ENCODE assay signal across 11 cellular contexts in genomic region chr1:204320413-204320812, GRCh38. TPM values are rescaled to one million over a fixed set of nuclear protein-coding genes. Genes with fewer than 3 reads are reported as not detected.
DNase-seq lines count a peak whose midpoint lies in the region; ATAC-seq, FAIRE-seq and TF ChIP-seq lines count a peak whose summit lies in the region.
"Had no signal": no experiment of that assay in that cellular context is flagged by ENCODE, and none has a peak within 500 bp of the region (broad histone marks: within the 10 kb centered on the region; RNA-seq: fewer than 3 reads in every experiment).

No MANE protein-coding gene starts in this region.

- no peaks in the 10 kb centered on the region for H3K79me2 ChIP-seq in keratinocyte (ENCODE audit: control insufficient read depth, insufficient read depth, low read length)

- H3K4me1 ChIP-seq in keratinocyte (ENCODE audit: control insufficient read depth, extremely low read depth, insufficient read depth, low read length): peaks cover 40% of the 10 kb centered on the region

- H3K9me3 ChIP-seq in keratinocyte (ENCODE audit: control insufficient read depth, low read depth, low read length): no peaks in the 10 kb centered on the region

- no peak for ATAC-seq in GM18861 (IDR thresholded peaks at IDR 0.05; ENCODE audit: unreplicated experiment)
- no peak for ATAC-seq in GM19467 (IDR thresholded peaks at IDR 0.05; ENCODE audit: unreplicated experiment)

- no peaks in the 10 kb centered on the region for H3K36me3 ChIP-seq in keratinocyte (ENCODE audit: control insufficient read depth in 2 of 2, extremely low read depth in 1 of 2, insufficient read depth in 2 of 2, low read length in 2 of 2)

- H3K27ac ChIP-seq in angular gyrus (ENCODE audit: low read depth, low read length) (peak overlapping the region; percentile 75), keratinocyte (ENCODE audit: control insufficient read depth, insufficient read depth, low read length) (peak overlapping the region; percentile 64)

- TF ChIP-seq CTCF in keratinocyte (optimal IDR thresholded peaks at IDR 0.05 in 1 of 3, IDR thresholded peaks at IDR 0.05 in 1 of 3, conservative IDR thresholded peaks at IDR 0.05 in 1 of 3; ENCODE audit: extremely low read depth in 1 of 3, insufficient read depth in 2 of 3, low read length in 3 of 3): no peak

- H3K27me3 ChIP-seq in keratinocyte (ENCODE audit: control insufficient read depth, extremely low read depth, insufficient read depth, low read length): no peaks in the 10 kb centered on the region

- H2AFZ ChIP-seq in keratinocyte (ENCODE audit: control insufficient read depth, low read length): no peak overlapping the region

- peak overlapping the region; percentile 40 for H3K4me2 ChIP-seq in keratinocyte (ENCODE audit: control insufficient read depth, extremely low read depth, insufficient read depth, low read depth, low read length)

- FAIRE-seq in keratinocyte (lab: Jason Lieb, UNC): peak; percentile 46
- FAIRE-seq: islet of Langerhans had no signal

- H4K20me1 ChIP-seq in keratinocyte (ENCODE audit: control insufficient read depth, extremely low read depth, insufficient read depth, low read length): no peaks in the 10 kb centered on the region

- no peaks in the 10 kb centered on the region for H3K9me1 ChIP-seq in keratinocyte (ENCODE audit: control insufficient read depth, extremely low read depth, insufficient read depth, low read length)

- peak; percentile 51 for DNase-seq in A172 (ENCODE audit: low spot score)
- DNase-seq in GM04504 (ENCODE audit: low read depth): peak; percentile 50
- no peak for DNase-seq in keratinocyte (ENCODE audit: low read depth, low spot score)
- no peak for DNase-seq in activated effector memory CD4-positive, alpha-beta T cell treated with anti-CD3 and anti-CD28 coated beads, Interleukin-2, amount 50 U/mL, for 16 hours
- no peak for DNase-seq in C1 segment of cervical spinal cord (lab: John Stamatoyannopoulos, UW)
- DNase-seq: NCI-H2171 treated with DMSO at 0.1 percent for 48 hours had no signal

- H3K4me3 ChIP-seq in keratinocyte (ENCODE audit: control insufficient read depth in 2 of 3, extremely low read depth in 1 of 3, insufficient read depth in 2 of 3, low read depth in 1 of 3, low read length in 3 of 3): no peak overlapping the region

- H3K9ac ChIP-seq in keratinocyte (ENCODE audit: control insufficient read depth, extremely low read depth, insufficient read depth, low read length): peak overlapping the region; percentile 8

- dilution Hi-C loops in keratinocyte (cut with MboI; ENCODE audit: extremely low pct_ligation_motif_present, low sequenced_read_pairs): no loop called here

RNA-seq across cellular contexts. Expression of gene PLEKHA6, which starts 39.3 kb away (rescaled TPM):
- total RNA-seq in A172 (2014; rRNA removed; shearing (Covaris generic)): 0.02 and 0.17 TPM in 2 replicates
- polyA plus RNA-seq in keratinocyte: 1.5 to 3.4 TPM (median 1.6 TPM) in 3 replicates
- polyA plus RNA-seq in keratinocyte (2011; ENCODE audit: low read depth): 0.95 TPM
- polyA plus RNA-seq in keratinocyte (2011; cell fraction: cytosol; rRNA removed): 1.6 and 1.9 TPM in 2 replicates
- polyA plus RNA-seq in keratinocyte (2011; cell fraction: nucleus; rRNA removed): 5.2 and 5.4 TPM in 2 replicates
- 1.9 and 3.8 TPM in 2 replicates for polyA plus RNA-seq in keratinocyte (2012; ENCODE audit: low replicate concordance)
- 1.4 to 6.6 TPM (median 1.9 TPM) in 3 replicates for polyA minus RNA-seq in keratinocyte
- polyA minus RNA-seq in keratinocyte (2011; cell fraction: cytosol; rRNA and poly(A)+ RNA removed): 0.96 TPM
- polyA minus RNA-seq in keratinocyte (2011; cell fraction: nucleus; rRNA and poly(A)+ RNA removed): 3.3 and 4.1 TPM in 2 replicates
- total RNA-seq: SK-MEL-5 had no signal

Comparison
In these comparisons a context has a peak if more than half of its experiments do, and no peak if none do; other contexts are left out.
1. DNase-seq: peak in A172 (single experiment) and GM04504 (single experiment); none in keratinocyte (single experiment), activated effector memory CD4-positive, alpha-beta T cell treated with anti-CD3 and anti-CD28 coated beads, Interleukin-2, amount 50 U/mL, for 16 hours (single experiment) and C1 segment of cervical spinal cord (0 of 14).